ENCODE assay signal across 23 cellular contexts in genomic region chr15:95590533-95591044, GRCh38.
DNase-seq lines count a peak whose midpoint lies in the region; ATAC-seq and TF ChIP-seq lines count a peak whose summit lies in the region.
"Had no signal": no experiment of that assay in that cellular context is flagged by ENCODE, and none has a peak within 500 bp of the region (broad histone marks: within the 10 kb centered on the region; RNA-seq: fewer than 3 reads in every experiment).

No MANE protein-coding gene starts in this region.

- TF ChIP-seq CTCF in fibroblast of mammary gland (conservative IDR thresholded peaks at IDR 0.05; ENCODE audit: control insufficient read depth, insufficient read depth, low read depth, low read length) (no peak), type B pancreatic cell (conservative IDR thresholded peaks at IDR 0.05) (no peak)

- no peaks in the 10 kb centered on the region for H3K4me1 Mint-ChIP-seq in stimulated activated effector memory CD8-positive, alpha-beta T cell treated with anti-CD3 and anti-CD28 coated beads, Interleukin-12 subunit alpha, Interleukin-12 subunit beta, amount 100 ng/mL, for 72 hours
- no peaks in the 10 kb centered on the region for H3K4me1 Mint-ChIP-seq in type B pancreatic cell (ENCODE audit: unreplicated experiment)
- H3K4me1 Mint-ChIP-seq: IgD-negative memory B cell had no signal

- no peaks in the 10 kb centered on the region for H3K9me3 Mint-ChIP-seq in stimulated activated effector memory CD8-positive, alpha-beta T cell treated with anti-CD3 and anti-CD28 coated beads, Interleukin-12 subunit alpha, Interleukin-12 subunit beta, amount 100 ng/mL, for 72 hours
- H3K9me3 Mint-ChIP-seq in type B pancreatic cell, result no peaks in the 10 kb centered on the region
- H3K9me3 Mint-ChIP-seq: T-helper 1 cell treated with Interleukin-12 subunit alpha and Interleukin-12 subunit beta and Interleukin-4 antibody, amounts not matched to agents 30 μg/mL and 1 μg/mL, for 36 hours had no signal

- H3K4me3 Mint-ChIP-seq in stimulated activated effector memory CD8-positive, alpha-beta T cell treated with anti-CD3 and anti-CD28 coated beads, Interleukin-12 subunit alpha, Interleukin-12 subunit beta, amount 100 ng/mL, for 72 hours, result no peak overlapping the region
- no peak overlapping the region for H3K4me3 Mint-ChIP-seq in type B pancreatic cell
- H3K4me3 Mint-ChIP-seq: IgD-negative memory B cell; T-helper 1 cell treated with Interleukin-12 subunit alpha and Interleukin-12 subunit beta and Interleukin-4 antibody, amounts not matched to agents 30 μg/mL and 1 μg/mL, for 36 hours had no signal

- H3K36me3 Mint-ChIP-seq in stimulated activated effector memory CD8-positive, alpha-beta T cell treated with anti-CD3 and anti-CD28 coated beads, Interleukin-12 subunit alpha, Interleukin-12 subunit beta, amount 100 ng/mL, for 72 hours, result no peaks in the 10 kb centered on the region
- H3K36me3 Mint-ChIP-seq in type B pancreatic cell, result no peaks in the 10 kb centered on the region
- H3K36me3 Mint-ChIP-seq: IgD-negative memory B cell had no signal

- no peak for ATAC-seq in stimulated activated effector memory CD8-positive, alpha-beta T cell treated with anti-CD3 and anti-CD28 coated beads, Interleukin-12 subunit alpha, Interleukin-12 subunit beta, amount 100 ng/mL, for 72 hours
- ATAC-seq: heart left ventricle had no signal

- H3K4me3 ChIP-seq in fibroblast of mammary gland (ENCODE audit: control insufficient read depth, low read depth, low read length), result no peak overlapping the region
- H3K4me3 ChIP-seq: adrenal gland, esophagus squamous epithelium, heart left ventricle, prostate gland, skin epidermis had no signal

- no peaks in the 10 kb centered on the region for H3K27me3 Mint-ChIP-seq in type B pancreatic cell
- H3K27me3 Mint-ChIP-seq: IgD-negative memory B cell had no signal

- DNase-seq in EH (ENCODE audit: low read depth) (peak; percentile 13), NCI-H345 treated with DMSO at 0.1 percent for 48 hours (lab: John Stamatoyannopoulos, UW; ENCODE audit: unreplicated experiment) (peak; percentile 5), fibroblast of mammary gland (ENCODE audit: low read depth) (peak; percentile 48), putamen (ENCODE audit: low spot score) (peak; percentile 3), NCI-H146 treated with DMSO at 0.1 percent for 48 hours (lab: John Stamatoyannopoulos, UW; ENCODE audit: unreplicated experiment) (no peak), type B pancreatic cell (ENCODE audit: extremely low spot score, unreplicated experiment) (no peak)
- DNase-seq in stimulated activated effector memory CD8-positive, alpha-beta T cell treated with anti-CD3 and anti-CD28 coated beads, Interleukin-12 subunit alpha, Interleukin-12 subunit beta, amount 100 ng/mL, for 72 hours (ENCODE audit: low spot score in 2 of 2), result no peak
- DNase-seq in effector CD8-positive, alpha-beta T cell (lab: John Stamatoyannopoulos, UW), result no peak
- DNase-seq: activated CD8-positive, alpha-beta memory T cell treated with anti-CD3 and anti-CD28 coated beads for 24 hours; activated T-cell treated with anti-CD3 and anti-CD28 coated beads, Interleukin-2, amount 50 U/mL, for 1 hour; adrenal gland; brain microvascular endothelial cell; Calu3; esophagus squamous epithelium; heart left ventricle; kidney glomerular epithelial cell; NCI-H1092 treated with DMSO at 0.1 percent for 48 hours; NCI-H510A; stimulated activated CD4-positive, alpha-beta T cell treated with anti-CD3 and anti-CD28 coated beads, Interleukin-1b, Interleukin-23, amount 100 ng/mL, for 48 hours had no signal

- H3K27ac Mint-ChIP-seq in stimulated activated effector memory CD8-positive, alpha-beta T cell treated with anti-CD3 and anti-CD28 coated beads, Interleukin-12 subunit alpha, Interleukin-12 subunit beta, amount 100 ng/mL, for 72 hours, result no peak overlapping the region
- no peak overlapping the region for H3K27ac Mint-ChIP-seq in type B pancreatic cell
- H3K27ac Mint-ChIP-seq: IgD-negative memory B cell; T-helper 1 cell treated with Interleukin-12 subunit alpha and Interleukin-12 subunit beta and Interleukin-4 antibody, amounts not matched to agents 30 μg/mL and 1 μg/mL, for 36 hours had no signal

Comparison
In these comparisons a context has a peak if more than half of its experiments do, and no peak if none do; other contexts are left out.
1. DNase-seq: peak in EH (single experiment), NCI-H345 treated with DMSO at 0.1 percent for 48 hours (single experiment), fibroblast of mammary gland (single experiment) and putamen (single experiment); none in stimulated activated effector memory CD8-positive, alpha-beta T cell treated with anti-CD3 and anti-CD28 coated beads, Interleukin-12 subunit alpha, Interleukin-12 subunit beta, amount 100 ng/mL, for 72 hours (0 of 2), NCI-H146 treated with DMSO at 0.1 percent for 48 hours (single experiment), effector CD8-positive, alpha-beta T cell (single experiment) and type B pancreatic cell (single experiment).